ENCODE assay signal across 8 cellular contexts in the genomic region with DNA sequence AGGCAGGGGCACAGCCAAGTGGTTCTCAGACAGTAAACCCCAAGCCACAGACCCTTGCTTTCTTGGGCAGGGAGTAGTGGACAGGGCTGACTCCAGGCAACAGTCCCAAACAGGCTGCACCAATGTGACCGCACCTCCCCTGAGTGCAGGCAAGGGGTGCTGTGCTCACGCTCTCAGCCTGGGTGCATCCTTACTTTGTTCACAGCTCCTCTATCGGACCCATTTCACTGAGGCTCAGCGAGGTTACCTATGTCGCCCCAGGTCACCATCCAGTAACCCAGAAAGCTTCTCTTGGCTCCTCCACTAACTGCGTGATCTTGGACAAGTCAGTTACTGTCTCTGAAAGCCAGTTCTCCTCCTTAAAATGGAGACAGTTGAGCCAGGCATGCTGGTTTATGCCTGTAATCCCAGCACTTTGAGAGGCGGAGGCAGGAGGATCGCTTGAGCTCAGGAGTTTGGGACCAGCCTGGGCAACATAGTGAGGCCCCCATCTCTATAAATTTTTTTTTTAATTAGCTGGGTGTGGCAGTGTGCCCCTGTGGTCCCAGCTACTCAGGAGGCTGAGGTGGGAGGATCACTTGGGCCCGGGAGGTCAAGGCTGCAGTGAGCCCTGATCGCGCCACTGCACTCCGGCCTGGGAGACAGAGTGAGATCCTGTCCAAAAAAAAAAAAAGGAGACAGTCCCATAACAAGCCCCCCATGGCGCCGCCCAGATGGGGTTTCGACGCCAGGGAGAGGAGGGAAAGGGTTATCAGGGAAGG. TPM values are rescaled to one million over a fixed set of nuclear protein-coding genes. Genes with fewer than 3 reads are reported as not detected.
DNase-seq lines count a peak whose midpoint lies in the region; ATAC-seq and TF ChIP-seq lines count a peak whose summit lies in the region.

No MANE protein-coding gene starts in this region.

- peak overlapping the region; percentile 85 for H3K9ac ChIP-seq in adipocyte (ENCODE audit: low read length)

- 55 to 59% methylated on average over 16 of the region's 16 CpGs for WGBS in thyroid gland, 2 donors

- intact Hi-C loops in left lung (cut with DNase I), result no loop called here
- intact Hi-C loops in thyroid gland (cut with DNase I), result no loop called here

- ATAC-seq in left lung (no peak), GM21529 (IDR thresholded peaks at IDR 0.05; ENCODE audit: unreplicated experiment) (no peak), GM18498 (IDR thresholded peaks at IDR 0.05; ENCODE audit: unreplicated experiment) (no peak), GM21423 (IDR thresholded peaks at IDR 0.05; ENCODE audit: unreplicated experiment) (no peak)

- peaks cover 10% of the 10 kb centered on the region for H3K9me3 ChIP-seq in adipocyte (ENCODE audit: control insufficient read depth, low read length)
- H3K9me3 ChIP-seq in left lung, result no peaks in the 10 kb centered on the region
- no peaks in the 10 kb centered on the region for H3K9me3 ChIP-seq in thyroid gland

- H3K4me1 Mint-ChIP-seq in activated CD4-positive, alpha-beta T cell treated with anti-CD3 and anti-CD28 coated beads, Interleukin-2, amount 10 ng/mL, durations not matched to agents 7 days and 5 days, result peaks cover 12% of the 10 kb centered on the region

- no peak for DNase-seq in activated CD4-positive, alpha-beta T cell treated with anti-CD3 and anti-CD28 coated beads, Interleukin-2, amount 10 ng/mL, durations not matched to agents 7 days and 5 days
- no peak for DNase-seq in activated CD4-positive, alpha-beta T cell treated with anti-CD3 and anti-CD28 coated beads for 4 hours
- DNase-seq in adipocyte (ENCODE audit: low read depth) (no peak), left lung (no peak), thyroid gland (no peak)

- peaks cover 11% of the 10 kb centered on the region for H3K36me3 ChIP-seq in adipocyte (ENCODE audit: control insufficient read depth, insufficient read depth, low read length, severe bottlenecking)
- peaks cover 0 to 26% of the 10 kb centered on the region in 2 donors for H3K36me3 ChIP-seq in left lung
- no peaks in the 10 kb centered on the region for H3K36me3 ChIP-seq in thyroid gland

- POLR2A ChIA-PET in activated CD4-positive, alpha-beta T cell treated with anti-CD3 and anti-CD28 coated beads, Interleukin-2, amount 10 ng/mL, durations not matched to agents 7 days and 5 days (lab: Charles Lee), result no interaction called here

- TF ChIP-seq CTCF in left lung (IDR thresholded peaks at IDR 0.05), result no peak
- TF ChIP-seq CTCF in thyroid gland (IDR thresholded peaks at IDR 0.05), result no peak

- peak overlapping the region; percentile 85 for H3K4me3 Mint-ChIP-seq in activated CD4-positive, alpha-beta T cell treated with anti-CD3 and anti-CD28 coated beads, Interleukin-2, amount 10 ng/mL, durations not matched to agents 7 days and 5 days

- H3K27me3 ChIP-seq in adipocyte (replicated peaks; ENCODE audit: control insufficient read depth, insufficient read depth, low read length), result peaks cover 29% of the 10 kb centered on the region
- no peaks in the 10 kb centered on the region for H3K27me3 ChIP-seq in left lung
- no peaks in the 10 kb centered on the region for H3K27me3 ChIP-seq in thyroid gland

- peak overlapping the region; percentile 85 for H3K27ac Mint-ChIP-seq in activated CD4-positive, alpha-beta T cell treated with anti-CD3 and anti-CD28 coated beads, Interleukin-2, amount 10 ng/mL, durations not matched to agents 7 days and 5 days

- H3K9me3 Mint-ChIP-seq in activated CD4-positive, alpha-beta T cell treated with anti-CD3 and anti-CD28 coated beads, Interleukin-2, amount 10 ng/mL, durations not matched to agents 7 days and 5 days, result peaks cover 3% of the 10 kb centered on the region

- peak overlapping the region; percentile 93 for H3K4me3 ChIP-seq in adipocyte (ENCODE audit: low read length)
- H3K4me3 ChIP-seq in left lung, result peak overlapping the region; percentile 70 to 96
- H3K4me3 ChIP-seq in thyroid gland (replicated peaks in 1 of 3), result peak overlapping the region; percentile 24 to 63 (median 36)

- H3K4me1 ChIP-seq in adipocyte (ENCODE audit: control insufficient read depth, insufficient read depth, low read length) (peaks cover 11% of the 10 kb centered on the region), left lung (peaks cover 10 to 18% of the 10 kb centered on the region in 2 donors), thyroid gland (peaks cover 24 to 40% of the 10 kb centered on the region in 2 donors)

- H3K27ac ChIP-seq in left lung, result peak overlapping the region in 1 of 2 donors; percentile 76
- no peak overlapping the region for H3K27ac ChIP-seq in thyroid gland

- no peaks in the 10 kb centered on the region for H3K27me3 Mint-ChIP-seq in activated CD4-positive, alpha-beta T cell treated with anti-CD3 and anti-CD28 coated beads, Interleukin-2, amount 10 ng/mL, durations not matched to agents 7 days and 5 days

- CTCF ChIA-PET in activated CD4-positive, alpha-beta T cell treated with anti-CD3 and anti-CD28 coated beads, Interleukin-2, amount 10 ng/mL, durations not matched to agents 7 days and 5 days (lab: Charles Lee), result interaction anchor here (0.9 to 1.8 kb wide), 6 partner anchors 11 to 144 kb away, joined by 3 to 6 read pairs (median 3); no protein-coding TSS in a partner anchor

- TF ChIP-seq POLR2A in thyroid gland (IDR thresholded peaks at IDR 0.05), result no peak

- peaks cover 15% of the 10 kb centered on the region for H3K36me3 Mint-ChIP-seq in activated CD4-positive, alpha-beta T cell treated with anti-CD3 and anti-CD28 coated beads, Interleukin-2, amount 10 ng/mL, durations not matched to agents 7 days and 5 days (ENCODE audit: low read depth)

RNA-seq across cellular contexts. Expression of a gene that starts 0.8 kb away (rescaled TPM):
- 10 to 100 TPM; 36.1 to 36.7 TPM for total RNA-seq in activated CD4-positive, alpha-beta T cell treated with anti-CD3 and anti-CD28 coated beads, Interleukin-2, amount 10 ng/mL, durations not matched to agents 7 days and 5 days
- total RNA-seq in left lung, result 10 to 100 TPM; 27.3 to 38.3 TPM
- total RNA-seq in thyroid gland, result 10 to 100 TPM; 32.7 to 95.3 (median 80.2) TPM

Comparison
In these comparisons a context has a peak if more than half of its experiments do, and no peak if none do; other contexts are left out.
1. H3K4me3 ChIP-seq: peak in every context shown above with its lines; median percentile 93 in adipocyte; 83 in left lung; 36 in thyroid gland.